ENCODE assay signal across 12 cellular contexts in the genomic region with DNA sequence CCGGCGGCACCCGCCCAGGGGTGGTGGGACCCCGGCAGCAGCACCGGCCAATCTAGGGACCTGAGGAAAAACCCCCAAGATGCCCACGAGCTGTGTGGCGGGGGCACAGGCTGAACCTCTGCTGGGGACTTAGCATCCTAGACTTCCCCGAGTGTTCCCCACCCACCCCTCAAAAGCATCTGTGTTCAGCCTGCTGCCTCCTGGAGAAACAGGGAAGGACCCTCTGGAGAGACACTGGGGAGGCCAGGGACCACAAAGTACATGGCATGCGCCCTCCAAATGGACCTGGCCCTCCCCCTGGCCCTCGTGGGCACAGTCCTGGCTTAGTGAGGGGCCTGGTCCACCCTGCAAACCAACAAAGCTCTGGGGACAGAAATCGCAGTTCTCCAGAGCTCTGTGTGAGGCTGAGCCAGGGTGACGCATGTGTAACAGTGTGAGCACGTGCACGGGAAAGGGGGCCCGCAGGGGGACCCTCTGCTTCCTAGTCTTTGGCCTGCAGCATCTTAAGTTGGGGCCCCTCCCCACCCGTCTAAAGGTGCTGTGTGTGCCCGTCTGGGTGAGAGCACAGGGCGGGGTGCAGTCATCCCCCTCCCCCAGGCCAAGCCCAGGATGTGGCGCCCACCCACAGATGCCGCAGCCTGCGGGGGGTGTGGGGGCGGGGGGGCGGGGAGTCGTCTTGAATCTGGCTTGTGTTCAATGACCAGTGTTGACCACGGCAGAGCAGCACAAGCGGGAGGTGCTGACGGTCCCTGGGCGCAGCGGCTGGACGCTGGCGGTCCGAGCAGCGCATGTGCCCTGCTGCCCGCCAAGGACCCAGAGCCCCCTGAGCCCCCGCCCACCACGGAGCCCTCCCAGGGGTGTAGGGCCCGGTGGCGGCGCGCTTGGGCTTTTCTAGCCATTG. TPM values are rescaled to one million over a fixed set of nuclear protein-coding genes. Genes with fewer than 3 reads are reported as not detected.
A peak's percentile ranks its signal among the peaks of the same experiment; 100 is the strongest.
DNase-seq lines count a peak whose midpoint lies in the region; ATAC-seq, FAIRE-seq and TF ChIP-seq lines count a peak whose summit lies in the region.
"Had no signal": no experiment of that assay in that cellular context is flagged by ENCODE, and none has a peak within 500 bp of the region (broad histone marks: within the 10 kb centered on the region; RNA-seq: fewer than 3 reads in every experiment).

No MANE protein-coding gene starts in this region.

- H2AFZ ChIP-seq in H1 (ENCODE audit: low read length), result no peak overlapping the region; the same call in 1 of the 2 replicates

- peak overlapping the region; percentile 40 to 69 for H3K4me2 ChIP-seq in H1 (ENCODE audit: insufficient read depth in 1 of 2, low read depth in 2 of 2, low read length in 2 of 2)

- H3K23me2 ChIP-seq in H1 (ENCODE audit: low read depth, low read length), result peaks cover 3% of the 10 kb centered on the region; the same call in 1 of the 2 replicates

- no peak overlapping the region for H2BK20ac ChIP-seq in H1 (ENCODE audit: low read length)

- no peak for TF ChIP-seq EP300 in H1 (IDR thresholded peaks at IDR 0.05; ENCODE audit: borderline replicate concordance in 1 of 2, low read depth in 2 of 2, low read length in 2 of 2)

- no peak overlapping the region for H2BK120ac ChIP-seq in H1 (replicated peaks; ENCODE audit: low read depth, low read length)

- TF ChIP-seq POLR2A in H1 (IDR thresholded peaks at IDR 0.05; ENCODE audit: control extremely low read depth in 1 of 2, low read depth in 2 of 2, low read length in 2 of 2), result no peak

- CTCF ChIA-PET in H1 (lab: Charles Lee; ENCODE audit: partially characterized antibody), result interaction anchor here (0.8 to 2.3 kb wide), 5 partner anchors 8 to 91 kb away, joined by 3 to 12 read pairs (median 3); no protein-coding TSS in a partner anchor

- peak overlapping the region; percentile 54 for H4K8ac ChIP-seq in H1 (ENCODE audit: extremely low read depth, insufficient read depth, low read length)

- no peaks in the 10 kb centered on the region for H3K79me2 ChIP-seq in H1 (ENCODE audit: control insufficient read depth in 1 of 2, insufficient read depth in 2 of 2, low read length in 2 of 2)

- H3K4me1 ChIP-seq in SJCRH30 (peaks cover 17% of the 10 kb centered on the region), H1 (replicated peaks in 1 of 4; ENCODE audit: control insufficient read depth in 3 of 4, insufficient read depth in 4 of 4, low read length in 3 of 4) (peaks cover 0 to 15% (median under 1%) of the 10 kb centered on the region in 4 experiments; a peak in 2 of 7 replicates)

- no peak for TF ChIP-seq CTCF in H1 (IDR thresholded peaks at IDR 0.05; ENCODE audit: control extremely low read depth in 1 of 3, insufficient read depth in 1 of 3, low read depth in 1 of 3, low read length in 3 of 3)

- H3K36me3 ChIP-seq in SJCRH30 (no peaks in the 10 kb centered on the region), H1 (ENCODE audit: control insufficient read depth in 2 of 4, insufficient read depth in 4 of 4, low read length in 3 of 4) (no peaks in the 10 kb centered on the region)

- peak overlapping the region; percentile 25; the same call in 1 of the 2 replicates for H3K27ac ChIP-seq in SJCRH30
- no peak overlapping the region for H3K27ac ChIP-seq in H1 (ENCODE audit: low read depth, low read length)
- H3K27ac ChIP-seq: RWPE1 had no signal

- no peak overlapping the region for H3K56ac ChIP-seq in H1 (replicated peaks; ENCODE audit: insufficient read length, low read depth, low read length)

- H3K14ac ChIP-seq in H1 (ENCODE audit: insufficient read length), result no peak overlapping the region

- TF ChIP-seq RAD21 in H1 (IDR thresholded peaks at IDR 0.05 in 1 of 2, conservative IDR thresholded peaks at IDR 0.05 in 1 of 2; ENCODE audit: low read depth in 2 of 2, low read length in 2 of 2), result no peak

- H3K79me1 ChIP-seq in H1 (ENCODE audit: low read depth, low read length), result no peaks in the 10 kb centered on the region

- H2BK15ac ChIP-seq in H1 (ENCODE audit: low read length), result no peak overlapping the region

- H3K27me3 ChIP-seq in SJCRH30 (no peaks in the 10 kb centered on the region), H1 (replicated peaks in 1 of 4; ENCODE audit: control insufficient read depth in 3 of 4, extremely low read depth in 1 of 4, insufficient read depth in 3 of 4, low read length in 3 of 4) (peaks cover 0 to 14% (median 4%) of the 10 kb centered on the region in 4 experiments; a peak in 4 of 7 replicates)

- ATAC-seq in GM19035 (IDR thresholded peaks at IDR 0.05; ENCODE audit: unreplicated experiment), result no peak
- ATAC-seq in GM21447 (IDR thresholded peaks at IDR 0.05; ENCODE audit: unreplicated experiment), result no peak

- POLR2A ChIA-PET in H1 (lab: Charles Lee; ENCODE audit: partially characterized antibody), result interaction anchor here (0.8 kb wide), 1 partner anchor 89 kb away, joined by 3 read pairs; no protein-coding TSS in a partner anchor

- peak overlapping the region; percentile 10 for H4K5ac ChIP-seq in H1 (ENCODE audit: insufficient read length, low read depth, low read length)

- FAIRE-seq in H1 (lab: Jason Lieb, UNC), result no peak
- FAIRE-seq: A204.1 had no signal

- no peak overlapping the region for H4K91ac ChIP-seq in H1 (replicated peaks; ENCODE audit: insufficient read length, low read length)

- no peak overlapping the region; a peak in 1 of 7 replicates for H3K9ac ChIP-seq in H1 (replicated peaks in 1 of 4; ENCODE audit: extremely low read depth in 1 of 4, low read depth in 3 of 4, low read length in 3 of 4)

- no peak overlapping the region for H3K23ac ChIP-seq in H1 (ENCODE audit: insufficient read length)

- H2BK12ac ChIP-seq in H1 (ENCODE audit: low read depth, low read length), result 0 out of 2 replicates have a peak overlapping the region, but pooled peaks have one; percentile 17

- peak overlapping the region; percentile 57 for H3K4me3 ChIP-seq in SJCRH30
- peak overlapping the region; percentile 30 to 62 (median 34); a peak in 5 of 8 replicates for H3K4me3 ChIP-seq in H1 (ENCODE audit: extremely low read depth in 1 of 4, insufficient read depth in 2 of 4, low read depth in 3 of 4, low read length in 4 of 4)

- H3K9me3 ChIP-seq in SJCRH30 (replicated peaks) (no peaks in the 10 kb centered on the region), H1 (ENCODE audit: insufficient read depth in 2 of 2, low read depth in 1 of 2, low read length in 1 of 2) (no peaks in the 10 kb centered on the region)

- no peak overlapping the region; the same call in 1 of the 2 replicates for H3K18ac ChIP-seq in H1 (ENCODE audit: extremely low read depth, low read length)

- WGBS in H1 (ENCODE audit: extremely low coverage in 1 of 2, insufficient coverage in 1 of 2, insufficient read length in 1 of 2, insufficient replicate concordance in 2 of 2, low coverage in 1 of 2, low lambda C conversion rate in 2 of 2, missing lambda C conversion rate in 1 of 2), 2 experiments, result 70% methylated on average over 16 of the region's 40 CpGs; no CpG with 5 or more reads in 1 of the 2 experiments

- peaks cover 0 to 2% of the 10 kb centered on the region in 2 experiments for H4K20me1 ChIP-seq in H1 (replicated peaks in 1 of 2; ENCODE audit: control insufficient read depth in 1 of 2, insufficient read depth in 2 of 2, low read length in 2 of 2)

- H3K4ac ChIP-seq in H1 (replicated peaks; ENCODE audit: insufficient read length, low read depth, low read length), result no peak overlapping the region

- DNase-seq in NCI-H2227 (lab: John Stamatoyannopoulos, UW; ENCODE audit: unreplicated experiment) (peak; percentile 44), NCI-H2227 treated with DMSO at 0.1 percent for 48 hours (lab: John Stamatoyannopoulos, UW) (no peak), SJCRH30 (peak; percentile 55 to 64), H1 (ENCODE audit: low read depth in 1 of 2, low spot score in 2 of 2) (no peak), NCI-H2107 treated with DMSO at 0.1 percent for 48 hours (lab: John Stamatoyannopoulos, UW; ENCODE audit: unreplicated experiment) (no peak)
- DNase-seq in stimulated activated CD8-positive, alpha-beta memory T cell treated with anti-CD3 and anti-CD28 coated beads, Interleukin-12 subunit alpha, Interleukin-12 subunit beta, amount 100 ng/mL, for 24 hours (ENCODE audit: extremely low read depth), result peak; percentile 10
- DNase-seq: NCI-H1436 treated with DMSO at 0.1 percent for 48 hours had no signal

- no peak overlapping the region for H2AK5ac ChIP-seq in H1 (ENCODE audit: low read depth, low read length)

- no peak overlapping the region for H2BK5ac ChIP-seq in H1 (ENCODE audit: low read depth, low read length)

RNA-seq across cellular contexts. Expression of gene KCNT1, which starts 0.7 kb away (rescaled TPM):
- total RNA-seq in SJCRH30 (2014; rRNA removed; shearing (Covaris generic)), result 0.33 and 0.51 TPM in 2 replicates
- 0.13 and 0.44 TPM in 2 replicates for total RNA-seq in H1 (2021; fragmentation: NEBNext Ultra II Directional; extraction: Animal tissue kit (Norgen Biotek cat#: 25700))
- polyA plus RNA-seq in H1 (2011; rRNA removed), result 0.20 and 0.35 TPM in 2 replicates
- 0.19 TPM for polyA plus RNA-seq in H1 (2011; cell fraction: cytosol; rRNA removed)
- 1.4 TPM for polyA plus RNA-seq in H1 (2011; cell fraction: nucleus; rRNA removed)
- polyA plus RNA-seq in H1 (2012, experiment 1 of 2), result 0.17 to 0.41 TPM (median 0.29 TPM) in 4 replicates
- polyA plus RNA-seq in H1 (2012, experiment 2 of 2), result 0.28 TPM
- 0.10 TPM for polyA plus RNA-seq in H1 (2013, experiment 1 of 2)
- polyA plus RNA-seq in H1 (2013, experiment 2 of 2), result 0.07 TPM
- polyA minus RNA-seq in H1 (2011; rRNA and poly(A)+ RNA removed), result 0.32 and 0.66 TPM in 2 replicates
- polyA minus RNA-seq in H1 (2011; cell fraction: cytosol; rRNA and poly(A)+ RNA removed), result not detected
- polyA minus RNA-seq in H1 (2011; cell fraction: nucleus; rRNA and poly(A)+ RNA removed), result 0.30 TPM

RNA-seq across cellular contexts. Expression of gene SOHLH1, which starts 2.0 kb away (rescaled TPM):
- 2.1 and 2.4 TPM in 2 replicates for total RNA-seq in SJCRH30 (2014; rRNA removed; shearing (Covaris generic))
- total RNA-seq in H1 (2021; fragmentation: NEBNext Ultra II Directional; extraction: Animal tissue kit (Norgen Biotek cat#: 25700)), result not detected in 2 replicates
- 0.05 and 0.11 TPM in 2 replicates for polyA plus RNA-seq in H1 (2011; rRNA removed)
- not detected for polyA plus RNA-seq in H1 (2011; cell fraction: cytosol; rRNA removed)
- 0.36 TPM for polyA plus RNA-seq in H1 (2011; cell fraction: nucleus; rRNA removed)
- polyA plus RNA-seq in H1 (2012, experiment 1 of 2), result not detected in 4 replicates
- polyA plus RNA-seq in H1 (2012, experiment 2 of 2), result not detected
- not detected for polyA plus RNA-seq in H1 (2013, experiment 1 of 2)
- not detected for polyA plus RNA-seq in H1 (2013, experiment 2 of 2)
- not detected in 2 replicates for polyA minus RNA-seq in H1 (2011; rRNA and poly(A)+ RNA removed)
- polyA minus RNA-seq in H1 (2011; cell fraction: cytosol; rRNA and poly(A)+ RNA removed), result not detected
- polyA minus RNA-seq in H1 (2011; cell fraction: nucleus; rRNA and poly(A)+ RNA removed), result not detected
- total RNA-seq: cerebellum had no signal

RNA-seq across cellular contexts. Expression of gene LCN9, which starts 38.2 kb away (rescaled TPM):
- total RNA-seq in SJCRH30 (2014; rRNA removed; shearing (Covaris generic)), result not detected in 2 replicates
- 3.1 and 3.7 TPM in 2 replicates for total RNA-seq in H1 (2021; fragmentation: NEBNext Ultra II Directional; extraction: Animal tissue kit (Norgen Biotek cat#: 25700))
- 2.3 and 2.6 TPM in 2 replicates for polyA plus RNA-seq in H1 (2011; rRNA removed)
- 5.3 TPM for polyA plus RNA-seq in H1 (2011; cell fraction: cytosol; rRNA removed)
- polyA plus RNA-seq in H1 (2011; cell fraction: nucleus; rRNA removed), result 47.6 TPM
- polyA plus RNA-seq in H1 (2012, experiment 1 of 2), result 6.5 to 8.6 TPM (median 8.0 TPM) in 4 replicates
- 1.1 TPM for polyA plus RNA-seq in H1 (2012, experiment 2 of 2)
- polyA plus RNA-seq in H1 (2013, experiment 1 of 2), result not detected
- polyA plus RNA-seq in H1 (2013, experiment 2 of 2), result 0.18 TPM
- polyA minus RNA-seq in H1 (2011; rRNA and poly(A)+ RNA removed), result 0.60 and 0.83 TPM in 2 replicates
- polyA minus RNA-seq in H1 (2011; cell fraction: cytosol; rRNA and poly(A)+ RNA removed), result not detected
- polyA minus RNA-seq in H1 (2011; cell fraction: nucleus; rRNA and poly(A)+ RNA removed), result 7.2 TPM
- total RNA-seq: cerebellum had no signal

Comparison
In these comparisons a context has a peak if more than half of its experiments do, and no peak if none do; other contexts are left out.
1. DNase-seq: peak in NCI-H2227 (single experiment), SJCRH30 (2 of 2) and stimulated activated CD8-positive, alpha-beta memory T cell treated with anti-CD3 and anti-CD28 coated beads, Interleukin-12 subunit alpha, Interleukin-12 subunit beta, amount 100 ng/mL, for 24 hours (single experiment); none in NCI-H2227 treated with DMSO at 0.1 percent for 48 hours (single experiment), H1 (0 of 2) and NCI-H2107 treated with DMSO at 0.1 percent for 48 hours (single experiment).